In genomic region chr4:149511558-149512298, GRCh38 we compare ENCODE assay signal across 14 cellular contexts.
DNase-seq lines count a peak whose midpoint lies in the region; ATAC-seq and TF ChIP-seq lines count a peak whose summit lies in the region.
"Had no signal": no experiment of that assay in that cellular context is flagged by ENCODE, and none has a peak within 500 bp of the region (broad histone marks: within the 10 kb centered on the region; RNA-seq: fewer than 3 reads in every experiment).

No MANE protein-coding gene starts in this region.

- no peak overlapping the region for H2AFZ ChIP-seq in OCI-LY3 (ENCODE audit: low read depth, low read length)
- H2AFZ ChIP-seq: GM23338 had no signal

- intact Hi-C loops in right lobe of liver (cut with DNase I), result no loop called here
- intact Hi-C loops in activated CD4-positive, alpha-beta T cell treated with anti-CD3 and anti-CD28 coated beads, Interleukin-2, amount 10 ng/mL, durations not matched to agents 24 days and 14 days (cut with micrococcal nuclease), result no loop called here

- H3K36me3 Mint-ChIP-seq in endodermal cell (ENCODE audit: low read depth), result no peaks in the 10 kb centered on the region
- no peaks in the 10 kb centered on the region for H3K36me3 Mint-ChIP-seq in activated CD4-positive, alpha-beta T cell treated with anti-CD3 and anti-CD28 coated beads, Interleukin-2, amount 10 ng/mL, durations not matched to agents 24 days and 14 days (ENCODE audit: low read depth)
- H3K36me3 Mint-ChIP-seq: CD4-positive, CD25-positive, alpha-beta regulatory T cell; CD8-positive, alpha-beta memory T cell; IgD-negative memory B cell had no signal

- TF ChIP-seq POLR2A in right lobe of liver (IDR thresholded peaks at IDR 0.05), result no peak

- WGBS in endodermal cell (ENCODE audit: insufficient coverage in 1 of 2, insufficient read length in 1 of 2), 2 experiments, result 92% methylated on average over 2 of the region's 2 CpGs; no CpG with 5 or more reads in 1 of the 2 experiments
- WGBS in right lobe of liver (ENCODE audit: insufficient coverage, low coverage, low lambda C conversion rate, missing lambda C conversion rate), result 55% methylated on average over 2 of the region's 2 CpGs

- H3K27ac ChIP-seq in OCI-LY3 (ENCODE audit: low read length) (no peak overlapping the region), endodermal cell (ENCODE audit: low read depth, low read length) (no peak overlapping the region), right lobe of liver (peak overlapping the region in 1 of 3 donors; percentile 41)

- H3K27me3 Mint-ChIP-seq in endodermal cell (ENCODE audit: insufficient read depth), result no peaks in the 10 kb centered on the region
- no peaks in the 10 kb centered on the region for H3K27me3 Mint-ChIP-seq in activated CD4-positive, alpha-beta T cell treated with anti-CD3 and anti-CD28 coated beads, Interleukin-2, amount 10 ng/mL, durations not matched to agents 24 days and 14 days
- H3K27me3 Mint-ChIP-seq: CD4-positive, CD25-positive, alpha-beta regulatory T cell; CD8-positive, alpha-beta memory T cell; IgD-negative memory B cell had no signal

- H3K9me3 ChIP-seq in OCI-LY3 (ENCODE audit: insufficient read depth, low read length) (no peaks in the 10 kb centered on the region), endodermal cell (ENCODE audit: control insufficient read depth, low read length) (no peaks in the 10 kb centered on the region), right lobe of liver (no peaks in the 10 kb centered on the region)
- H3K9me3 ChIP-seq: BE2C had no signal

- no peak overlapping the region for H3K4me3 ChIP-seq in OCI-LY3 (ENCODE audit: low read length)
- no peak overlapping the region for H3K4me3 ChIP-seq in endodermal cell (ENCODE audit: low read length)
- no peak overlapping the region for H3K4me3 ChIP-seq in right lobe of liver
- H3K4me3 ChIP-seq: GM23338 had no signal

- DNase-seq in endodermal cell (no peak), right lobe of liver (no peak), nucleus accumbens (lab: John Stamatoyannopoulos, UW) (no peak), amniotic stem cell (lab: John Stamatoyannopoulos, UW) (no peak)
- no peak for DNase-seq in activated CD4-positive, alpha-beta T cell treated with anti-CD3 and anti-CD28 coated beads, Interleukin-2, amount 10 ng/mL, durations not matched to agents 24 days and 14 days
- DNase-seq: ACHN; BE2C; C1 segment of cervical spinal cord; CD4-positive, CD25-positive, alpha-beta regulatory T cell; CD8-positive, alpha-beta memory T cell; COR-L47 had no signal

- H4K20me1 ChIP-seq in OCI-LY3 (ENCODE audit: insufficient read depth, low read length), result no peaks in the 10 kb centered on the region

- H3K4me1 ChIP-seq in OCI-LY3 (ENCODE audit: low read length), result no peaks in the 10 kb centered on the region
- H3K4me1 ChIP-seq in endodermal cell (ENCODE audit: control insufficient read depth, insufficient read depth, low read length), result no peaks in the 10 kb centered on the region
- peaks cover 0 to 20% (median 9%) of the 10 kb centered on the region in 4 donors for H3K4me1 ChIP-seq in right lobe of liver
- H3K4me1 ChIP-seq: BE2C had no signal

- TF ChIP-seq CTCF in OCI-LY3 (IDR thresholded peaks at IDR 0.05; ENCODE audit: low read depth, low read length), result peak; percentile 5; the same call in 1 of the 2 replicates
- TF ChIP-seq CTCF in endodermal cell (conservative IDR thresholded peaks at IDR 0.05), result peak; percentile 20
- TF ChIP-seq CTCF in right lobe of liver (IDR thresholded peaks at IDR 0.05), result peak in 3 of 4 donors; percentile 4 to 24 (median 9)

- no peaks in the 10 kb centered on the region for H3K36me3 ChIP-seq in OCI-LY3 (replicated peaks; ENCODE audit: low read depth, low read length)
- H3K36me3 ChIP-seq in endodermal cell (ENCODE audit: control insufficient read depth, insufficient read depth, low read length), result no peaks in the 10 kb centered on the region
- H3K36me3 ChIP-seq in right lobe of liver, result no peaks in the 10 kb centered on the region
- H3K36me3 ChIP-seq: BE2C had no signal

- no peak overlapping the region for H3K4me3 Mint-ChIP-seq in endodermal cell
- no peak overlapping the region for H3K4me3 Mint-ChIP-seq in activated CD4-positive, alpha-beta T cell treated with anti-CD3 and anti-CD28 coated beads, Interleukin-2, amount 10 ng/mL, durations not matched to agents 24 days and 14 days
- H3K4me3 Mint-ChIP-seq: CD8-positive, alpha-beta memory T cell; GM23338; IgD-negative memory B cell had no signal

- peak; percentile 87 to 96 (median 94) for ATAC-seq in right lobe of liver
- ATAC-seq: GM23338 had no signal

- no peaks in the 10 kb centered on the region for H3K27me3 ChIP-seq in OCI-LY3 (ENCODE audit: low read depth, low read length)
- no peaks in the 10 kb centered on the region for H3K27me3 ChIP-seq in endodermal cell (ENCODE audit: control insufficient read depth, insufficient read depth, low read length, poor library complexity, severe bottlenecking)
- H3K27me3 ChIP-seq in right lobe of liver, result no peaks in the 10 kb centered on the region
- H3K27me3 ChIP-seq: BE2C had no signal

- H3K79me2 ChIP-seq in OCI-LY3 (ENCODE audit: low read length), result no peaks in the 10 kb centered on the region

- no peaks in the 10 kb centered on the region for H3K4me1 Mint-ChIP-seq in endodermal cell
- H3K4me1 Mint-ChIP-seq in activated CD4-positive, alpha-beta T cell treated with anti-CD3 and anti-CD28 coated beads, Interleukin-2, amount 10 ng/mL, durations not matched to agents 24 days and 14 days, result no peaks in the 10 kb centered on the region
- H3K4me1 Mint-ChIP-seq: CD4-positive, CD25-positive, alpha-beta regulatory T cell; CD8-positive, alpha-beta memory T cell; GM23338; IgD-negative memory B cell had no signal

- H3K9ac ChIP-seq in OCI-LY3 (ENCODE audit: low read length) (no peak overlapping the region), endodermal cell (ENCODE audit: extremely low read depth, low read length, poor library complexity, severe bottlenecking) (no peak overlapping the region)

- peaks cover 27% of the 10 kb centered on the region for H3K9me3 Mint-ChIP-seq in endodermal cell
- H3K9me3 Mint-ChIP-seq in activated CD4-positive, alpha-beta T cell treated with anti-CD3 and anti-CD28 coated beads, Interleukin-2, amount 10 ng/mL, durations not matched to agents 24 days and 14 days, result peaks cover 8% of the 10 kb centered on the region

- H3K27ac Mint-ChIP-seq in endodermal cell, result no peak overlapping the region
- H3K27ac Mint-ChIP-seq in activated CD4-positive, alpha-beta T cell treated with anti-CD3 and anti-CD28 coated beads, Interleukin-2, amount 10 ng/mL, durations not matched to agents 24 days and 14 days, result no peak overlapping the region
- H3K27ac Mint-ChIP-seq: CD4-positive, CD25-positive, alpha-beta regulatory T cell; CD8-positive, alpha-beta memory T cell; GM23338 had no signal

- H3K4me2 ChIP-seq in OCI-LY3 (ENCODE audit: low read length), result no peak overlapping the region
- H3K4me2 ChIP-seq: GM23338 had no signal
